25 cellular contexts compared by ENCODE assay signal in genomic region chr12:88518863-88519403, GRCh38.
A peak's percentile ranks its signal among the peaks of the same experiment; 100 is the strongest.
DNase-seq lines count a peak whose midpoint lies in the region; ATAC-seq and TF ChIP-seq lines count a peak whose summit lies in the region.
"Had no signal": no experiment of that assay in that cellular context is flagged by ENCODE, and none has a peak within 500 bp of the region (broad histone marks: within the 10 kb centered on the region; RNA-seq: fewer than 3 reads in every experiment).

No MANE protein-coding gene starts in this region.

- BruUV-seq in PC-3 (replicated peaks; lab: Mats Ljungman, UMichigan), result no TSS peak

- H3K27ac ChIP-seq in left ventricle myocardium inferior (replicated peaks) (peak overlapping the region; percentile 22), lower lobe of right lung (no peak overlapping the region), PC-3 (ENCODE audit: low read length) (no peak overlapping the region)
- H3K27ac ChIP-seq: adrenal gland, GM23248, neural progenitor cell, SK-N-MC, VCaP had no signal

- H3K4me2 ChIP-seq in PC-3 (ENCODE audit: low read length), result no peak overlapping the region
- H3K4me2 ChIP-seq: neural progenitor cell had no signal

- ATAC-seq in left cardiac atrium, result no peak
- peak; percentile 22 to 51 for ATAC-seq in lower lobe of right lung
- ATAC-seq in HG03039 (IDR thresholded peaks at IDR 0.05; ENCODE audit: unreplicated experiment), result no peak
- no peak for ATAC-seq in PC-3
- no peak for ATAC-seq in GM19455 (IDR thresholded peaks at IDR 0.05; ENCODE audit: unreplicated experiment)
- ATAC-seq: esophagus mucosa had no signal

- CTCF ChIA-PET in PC-3 (lab: Charles Lee), result no interaction called here

- H3K9me2 ChIP-seq in PC-3 (replicated peaks; ENCODE audit: low read length), result no peaks in the 10 kb centered on the region

- intact Hi-C loops in left ventricle myocardium inferior (cut with micrococcal nuclease), result no loop called here
- intact Hi-C loops in left cardiac atrium (cut with DNase I), result no loop called here
- intact Hi-C loops in lower lobe of right lung (cut with DNase I), result no loop called here
- intact Hi-C loops in PC-3 (cut with micrococcal nuclease), result no loop called here

- H3K36me3 ChIP-seq in left ventricle myocardium inferior (peaks cover 26% of the 10 kb centered on the region), lower lobe of right lung (peaks cover 23% of the 10 kb centered on the region), PC-3 (ENCODE audit: low read depth, low read length) (no peaks in the 10 kb centered on the region)
- H3K36me3 ChIP-seq: adrenal gland, neural progenitor cell had no signal

- H3K9me3 ChIP-seq in left ventricle myocardium inferior (replicated peaks) (no peaks in the 10 kb centered on the region), lower lobe of right lung (no peaks in the 10 kb centered on the region), PC-3 (ENCODE audit: low read length) (no peaks in the 10 kb centered on the region)
- H3K9me3 ChIP-seq: adrenal gland had no signal

- H3K4me1 ChIP-seq in left ventricle myocardium inferior (peaks cover 23% of the 10 kb centered on the region), lower lobe of right lung (peaks cover 10% of the 10 kb centered on the region), PC-3 (ENCODE audit: insufficient read depth, low read length) (peaks cover 15% of the 10 kb centered on the region)
- H3K4me1 ChIP-seq: adrenal gland, neural progenitor cell had no signal

- no peaks in the 10 kb centered on the region for H3K79me2 ChIP-seq in PC-3 (ENCODE audit: low read length)

- no peak overlapping the region for H3K9ac ChIP-seq in PC-3 (ENCODE audit: low read length)
- H3K9ac ChIP-seq: GM23248, neural progenitor cell had no signal

- DNase-seq in left ventricle myocardium inferior (no peak), left cardiac atrium (no peak), SKM-1 treated with dmso at 0.1 percent for 144 hours (lab: John Stamatoyannopoulos, UW; ENCODE audit: unreplicated experiment) (peak; percentile 26), lower lobe of right lung (no peak), PC-3 (no peak), NCI-H2171 (lab: John Stamatoyannopoulos, UW) (no peak)
- DNase-seq: activated CD4-positive, alpha-beta T cell treated with anti-CD3 and anti-CD28 coated beads, Interleukin-2, amount 10 ng/mL, durations not matched to agents 24 days and 14 days; activated naive CD4-positive, alpha-beta T cell; activated T-cell treated with anti-CD3 and anti-CD28 coated beads, Interleukin-2, amount 50 U/mL, for 48 hours; CD8-positive, alpha-beta memory T cell; effector memory CD4-positive, alpha-beta T cell; GDM1; GM23248; Karpas-422; NCI-H2081; NCI-H510A; stimulated activated CD8-positive, alpha-beta memory T cell treated with anti-CD3 and anti-CD28 coated beads, Interleukin-4, amount 100 ng/mL, for 48 hours; trophoblast cell had no signal

- H3K4me3 ChIP-seq in left ventricle myocardium inferior (no peak overlapping the region), lower lobe of right lung (no peak overlapping the region), PC-3 (ENCODE audit: low read length) (no peak overlapping the region)
- H3K4me3 ChIP-seq: adrenal gland, GM23248, neural progenitor cell, SK-N-MC had no signal

- H2AFZ ChIP-seq in PC-3 (ENCODE audit: low read length), result no peak overlapping the region
- H2AFZ ChIP-seq: GM23248, neural progenitor cell had no signal

- H4K20me1 ChIP-seq in PC-3 (ENCODE audit: low read length), result no peaks in the 10 kb centered on the region

- H3K27me3 ChIP-seq in left ventricle myocardium inferior (ENCODE audit: low read depth), result no peaks in the 10 kb centered on the region
- H3K27me3 ChIP-seq in lower lobe of right lung (ENCODE audit: low read depth), result no peaks in the 10 kb centered on the region
- no peaks in the 10 kb centered on the region for H3K27me3 ChIP-seq in PC-3 (ENCODE audit: low read length)
- H3K27me3 ChIP-seq: adrenal gland, neural progenitor cell had no signal

- POLR2A ChIA-PET in PC-3 (lab: Charles Lee; ENCODE audit: unreplicated experiment), result no interaction called here

- no peaks in the 10 kb centered on the region for H3F3A ChIP-seq in PC-3 (ENCODE audit: low read length, unreplicated experiment)

- no peak for TF ChIP-seq CTCF in left ventricle myocardium inferior (IDR thresholded peaks at IDR 0.05; ENCODE audit: borderline replicate concordance)
- TF ChIP-seq CTCF in lower lobe of right lung (IDR thresholded peaks at IDR 0.05), result no peak
- TF ChIP-seq CTCF in PC-3 (conservative IDR thresholded peaks at IDR 0.05; ENCODE audit: low read depth, low read length), result no peak

Comparison
In these comparisons a context has a peak if more than half of its experiments do, and no peak if none do; other contexts are left out.
1. ATAC-seq: peak in lower lobe of right lung (2 of 2); none in left cardiac atrium (0 of 2), HG03039 (single experiment), PC-3 (single experiment) and GM19455 (single experiment).